In genomic region chr15:31197497-31198414, GRCh38 we compare ENCODE assay signal across 8 cellular contexts.
DNase-seq lines count a peak whose midpoint lies in the region; ATAC-seq and TF ChIP-seq lines count a peak whose summit lies in the region.

No MANE protein-coding gene starts in this region.

- no peaks in the 10 kb centered on the region for H3F3A ChIP-seq in DOHH2 (ENCODE audit: control insufficient read depth, insufficient read depth)

- TF ChIP-seq POLR2A in gastroesophageal sphincter (IDR thresholded peaks at IDR 0.05): no peak

- TF ChIP-seq CTCF in DOHH2 (IDR thresholded peaks at IDR 0.05; ENCODE audit: low read depth, low read length, poor library complexity, severe bottlenecking) (peak; percentile 89), gastroesophageal sphincter (IDR thresholded peaks at IDR 0.05) (peak in 3 of 4 experiments; percentile 12 to 38 (median 19)), retinal pigment epithelial cell (conservative IDR thresholded peaks at IDR 0.05; ENCODE audit: low read depth, low read length) (peak; percentile 87)
- peak; percentile 86 for TF ChIP-seq CTCF in activated CD8-positive, alpha-beta T cell treated with anti-CD3 and anti-CD28 coated beads for 36 hours (IDR thresholded peaks at IDR 0.05)

- intact Hi-C loops in activated CD8-positive, alpha-beta T cell treated with anti-CD3 and anti-CD28 coated beads for 36 hours (cut with micrococcal nuclease): no loop called here

- DNase-seq in HT-29 (ENCODE audit: low spot score) (peak; percentile 61), retinal pigment epithelial cell (ENCODE audit: low read depth) (no peak), NCI-H2227 treated with DMSO at 0.1 percent for 48 hours (lab: John Stamatoyannopoulos, UW) (no peak), inferior parietal cortex (ENCODE audit: extremely low spot score) (no peak)
- DNase-seq in activated CD8-positive, alpha-beta T cell treated with anti-CD3 and anti-CD28 coated beads for 36 hours: peak; percentile 59

- H3K27me3 ChIP-seq in DOHH2 (ENCODE audit: control insufficient read depth, low read length): peaks cover 23% of the 10 kb centered on the region
- no peaks in the 10 kb centered on the region for H3K27me3 ChIP-seq in gastroesophageal sphincter

- H3K27ac Mint-ChIP-seq in activated CD8-positive, alpha-beta T cell treated with anti-CD3 and anti-CD28 coated beads for 36 hours: no peak overlapping the region

- no peak overlapping the region for H3K4me2 ChIP-seq in DOHH2 (ENCODE audit: low read length)

- CTCF ChIA-PET in activated CD8-positive, alpha-beta T cell treated with anti-CD3 and anti-CD28 coated beads for 36 hours (lab: Charles Lee): interaction anchor here (0.8 to 1.7 kb wide), 6 partner anchors 14 to 291 kb away, joined by 3 to 7 read pairs (median 3); no protein-coding TSS in a partner anchor

- no peaks in the 10 kb centered on the region for H3K9me3 Mint-ChIP-seq in activated CD8-positive, alpha-beta T cell treated with anti-CD3 and anti-CD28 coated beads for 36 hours

- peak; percentile 63 for ATAC-seq in activated CD8-positive, alpha-beta T cell treated with anti-CD3 and anti-CD28 coated beads for 36 hours
- ATAC-seq in gastroesophageal sphincter (no peak), GM21367 (IDR thresholded peaks at IDR 0.05; ENCODE audit: unreplicated experiment) (no peak)

- no peaks in the 10 kb centered on the region for H3K36me3 ChIP-seq in DOHH2 (ENCODE audit: control insufficient read depth, low read length)
- no peaks in the 10 kb centered on the region for H3K36me3 ChIP-seq in gastroesophageal sphincter

- WGBS in gastroesophageal sphincter (ENCODE audit: low coverage in 1 of 2), 2 donors: 47 to 64% methylated on average over 5 to 12 of the region's 15 CpGs

- no peaks in the 10 kb centered on the region for H4K20me1 ChIP-seq in DOHH2 (ENCODE audit: control insufficient read depth, insufficient read depth, low read depth, low read length)

- POLR2A ChIA-PET in activated CD8-positive, alpha-beta T cell treated with anti-CD3 and anti-CD28 coated beads for 36 hours (lab: Charles Lee): no interaction called here

- H3K4me3 ChIP-seq in DOHH2 (ENCODE audit: low read length) (no peak overlapping the region), gastroesophageal sphincter (no peak overlapping the region), retinal pigment epithelial cell (ENCODE audit: low read length) (no peak overlapping the region)

- H3K9me2 ChIP-seq in DOHH2 (replicated peaks; ENCODE audit: control insufficient read depth, low read length): no peaks in the 10 kb centered on the region

- no peaks in the 10 kb centered on the region for H3K27me3 Mint-ChIP-seq in activated CD8-positive, alpha-beta T cell treated with anti-CD3 and anti-CD28 coated beads for 36 hours

- no peaks in the 10 kb centered on the region for H3K36me3 Mint-ChIP-seq in activated CD8-positive, alpha-beta T cell treated with anti-CD3 and anti-CD28 coated beads for 36 hours (ENCODE audit: low read depth)

- H3K27ac ChIP-seq in DOHH2 (ENCODE audit: low read depth, low read length) (no peak overlapping the region), gastroesophageal sphincter (no peak overlapping the region)

- H3K4me3 Mint-ChIP-seq in activated CD8-positive, alpha-beta T cell treated with anti-CD3 and anti-CD28 coated beads for 36 hours: no peak overlapping the region

- H3K79me2 ChIP-seq in DOHH2 (ENCODE audit: control insufficient read depth, low read length): no peaks in the 10 kb centered on the region

- no peak for TF ChIP-seq EP300 in gastroesophageal sphincter (IDR thresholded peaks at IDR 0.05)

- H3K9me3 ChIP-seq in DOHH2 (ENCODE audit: control insufficient read depth, insufficient read depth, low read length): no peaks in the 10 kb centered on the region
- H3K9me3 ChIP-seq in gastroesophageal sphincter: no peaks in the 10 kb centered on the region

- peaks cover 14% of the 10 kb centered on the region for H3K4me1 Mint-ChIP-seq in activated CD8-positive, alpha-beta T cell treated with anti-CD3 and anti-CD28 coated beads for 36 hours (ENCODE audit: low read depth)

- H3K4me1 ChIP-seq in DOHH2 (ENCODE audit: control insufficient read depth, low read length): peaks cover 15% of the 10 kb centered on the region
- no peaks in the 10 kb centered on the region for H3K4me1 ChIP-seq in gastroesophageal sphincter

Comparison
In these comparisons a context has a peak if more than half of its experiments do, and no peak if none do; other contexts are left out.
1. CTCF ChIP-seq: peak in every context shown above with its lines; median percentile 89 in DOHH2; 87 in retinal pigment epithelial cell; 86 in activated CD8-positive, alpha-beta T cell treated with anti-CD3 and anti-CD28 coated beads for 36 hours; 19 in gastroesophageal sphincter.
2. DNase-seq: peak in HT-29 (single experiment) and activated CD8-positive, alpha-beta T cell treated with anti-CD3 and anti-CD28 coated beads for 36 hours (single experiment); none in retinal pigment epithelial cell (single experiment), NCI-H2227 treated with DMSO at 0.1 percent for 48 hours (single experiment) and inferior parietal cortex (single experiment).